9 cellular contexts compared by ENCODE assay signal in the genomic region with DNA sequence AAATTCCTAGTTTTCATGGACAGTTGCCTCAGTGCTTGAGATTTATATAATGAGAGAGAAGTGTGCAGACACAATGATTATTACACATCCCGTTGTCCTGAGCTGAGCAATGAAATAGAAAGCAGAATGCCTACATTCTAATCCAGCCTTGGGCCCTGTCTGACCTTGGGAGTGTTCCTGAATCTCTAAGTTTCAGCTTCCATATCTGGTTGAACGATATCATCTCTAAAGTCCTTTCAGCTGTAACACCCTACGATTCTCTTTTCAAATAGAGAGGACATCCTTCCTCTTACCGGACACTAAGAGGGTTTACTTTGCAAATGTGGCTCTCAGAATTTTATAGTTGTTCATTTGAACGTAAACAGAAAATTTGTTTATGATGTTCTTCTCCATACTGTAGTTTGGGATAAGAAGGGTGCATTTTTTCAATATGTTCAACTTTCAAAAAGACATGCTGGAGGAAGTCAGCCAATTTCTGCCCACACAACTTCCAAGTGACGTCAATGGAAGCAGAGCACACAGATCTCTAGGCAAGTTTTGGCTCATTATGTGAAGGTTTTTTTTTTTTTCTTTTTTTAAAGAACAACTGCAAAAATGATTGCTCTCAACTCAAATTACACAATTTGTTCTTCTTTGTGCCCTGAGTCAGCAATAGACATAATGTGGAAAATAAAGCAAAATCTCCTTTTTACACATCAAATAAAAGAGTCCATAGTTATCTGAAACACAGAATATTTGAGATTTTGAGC. TPM values are rescaled to one million over a fixed set of nuclear protein-coding genes. Genes with fewer than 3 reads are reported as not detected.
DNase-seq lines count a peak whose midpoint lies in the region; ATAC-seq and TF ChIP-seq lines count a peak whose summit lies in the region.
"Had no signal": no experiment of that assay in that cellular context is flagged by ENCODE, and none has a peak within 500 bp of the region (broad histone marks: within the 10 kb centered on the region; RNA-seq: fewer than 3 reads in every experiment).

No MANE protein-coding gene starts in this region.

- no peaks in the 10 kb centered on the region for H3K27me3 ChIP-seq in osteoblast (ENCODE audit: insufficient read depth, low read length)
- H3K27me3 ChIP-seq in PC-3 (ENCODE audit: low read length): no peaks in the 10 kb centered on the region

- H3K4me3 ChIP-seq in SK-N-MC (no peak overlapping the region), fibroblast of pulmonary artery (replicated peaks; ENCODE audit: low read depth, low read length) (peak overlapping the region; percentile 44), osteoblast (ENCODE audit: insufficient read depth, low read length) (peak overlapping the region; percentile 62), PC-3 (ENCODE audit: low read length) (no peak overlapping the region)

- H3K27ac ChIP-seq in SK-N-MC: no peak overlapping the region
- peak overlapping the region; percentile 94 for H3K27ac ChIP-seq in osteoblast (ENCODE audit: low read depth, low read length)
- no peak overlapping the region for H3K27ac ChIP-seq in PC-3 (ENCODE audit: low read length)
- H3K27ac ChIP-seq in RWPE1: no peak overlapping the region

- H3K36me3 ChIP-seq in SK-N-MC (ENCODE audit: insufficient read depth, low read length) (no peaks in the 10 kb centered on the region), osteoblast (ENCODE audit: insufficient read depth, low read length) (no peaks in the 10 kb centered on the region), PC-3 (ENCODE audit: low read depth, low read length) (no peaks in the 10 kb centered on the region)

- H3K9ac ChIP-seq in SK-N-MC (ENCODE audit: insufficient read length) (no peak overlapping the region), PC-3 (ENCODE audit: low read length) (no peak overlapping the region)

- CTCF ChIA-PET in PC-3 (lab: Charles Lee): no interaction called here
- CTCF ChIA-PET in RWPE1 (lab: Yijun Ruan, JAX): no interaction called here

- H3K9me3 ChIP-seq in SK-N-MC (ENCODE audit: low read depth, low read length) (no peaks in the 10 kb centered on the region), osteoblast (ENCODE audit: low read depth, low read length) (no peaks in the 10 kb centered on the region), PC-3 (ENCODE audit: low read length) (no peaks in the 10 kb centered on the region)

- intact Hi-C loops in PC-3 (cut with micrococcal nuclease): no loop called here

- TF ChIP-seq CTCF in fibroblast of pulmonary artery (IDR thresholded peaks at IDR 0.05; ENCODE audit: low read length, missing control alignments) (no peak), osteoblast (IDR thresholded peaks at IDR 0.05; ENCODE audit: extremely low read depth, low read depth, low read length) (no peak), PC-3 (conservative IDR thresholded peaks at IDR 0.05; ENCODE audit: low read depth, low read length) (no peak), RWPE1 (conservative IDR thresholded peaks at IDR 0.05; ENCODE audit: low read depth) (no peak)

- no TSS peak for BruUV-seq in PC-3 (replicated peaks; lab: Mats Ljungman, UMichigan)

- H3K79me2 ChIP-seq in osteoblast (ENCODE audit: insufficient read depth, low read length) (no peaks in the 10 kb centered on the region), PC-3 (ENCODE audit: low read length) (no peaks in the 10 kb centered on the region)

- H3F3A ChIP-seq in PC-3 (ENCODE audit: low read length, unreplicated experiment): no peaks in the 10 kb centered on the region

- peak overlapping the region; percentile 84 for H3K4me2 ChIP-seq in osteoblast (ENCODE audit: insufficient read depth, low read length)
- H3K4me2 ChIP-seq in PC-3 (ENCODE audit: low read length): no peak overlapping the region

- DNase-seq in AG08396 (ENCODE audit: low spot score) (peak; percentile 20), SK-N-MC (ENCODE audit: low read depth, low spot score) (peak; percentile 22), fibroblast of pulmonary artery (ENCODE audit: low read depth) (peak; percentile 98), osteoblast (ENCODE audit: insufficient read length, low spot score, missing footprints) (no peak), PC-3 (no peak), RWPE1 (ENCODE audit: low spot score) (no peak), ecto neural progenitor cell (ENCODE audit: low spot score) (no peak)
- DNase-seq: DMS153 had no signal

- no peaks in the 10 kb centered on the region for H3K9me2 ChIP-seq in PC-3 (replicated peaks; ENCODE audit: low read length)

- H2AFZ ChIP-seq in osteoblast (ENCODE audit: low read length) (peak overlapping the region; percentile 89), PC-3 (ENCODE audit: low read length) (no peak overlapping the region)

- POLR2A ChIA-PET in PC-3 (lab: Charles Lee; ENCODE audit: unreplicated experiment) (no interaction called here), RWPE1 (lab: Yijun Ruan, JAX; ENCODE audit: low non-redundant PET) (no interaction called here)

- ATAC-seq in PC-3 (no peak), GM18873 (IDR thresholded peaks at IDR 0.05; ENCODE audit: low FRiP score, unreplicated experiment) (no peak)

- H4K20me1 ChIP-seq in osteoblast (ENCODE audit: insufficient read depth, low read length) (no peaks in the 10 kb centered on the region), PC-3 (ENCODE audit: low read length) (no peaks in the 10 kb centered on the region)

- H3K4me1 ChIP-seq in osteoblast (ENCODE audit: insufficient read depth, low read length) (peaks cover 53% of the 10 kb centered on the region), PC-3 (ENCODE audit: insufficient read depth, low read length) (peaks cover 9% of the 10 kb centered on the region)

RNA-seq across cellular contexts. Expression of a gene that starts 50.4 kb away (rescaled TPM):
- total RNA-seq in osteoblast: 25.3 and 33.9 TPM in 2 replicates
- not detected in 2 replicates for total RNA-seq in PC-3 (2014; rRNA removed)

Comparison
In these comparisons a context has a peak if more than half of its experiments do, and no peak if none do; other contexts are left out.
1. DNase-seq: peak in AG08396 (single experiment), SK-N-MC (single experiment) and fibroblast of pulmonary artery (single experiment); none in osteoblast (single experiment), PC-3 (single experiment), RWPE1 (single experiment) and ecto neural progenitor cell (single experiment).
2. H3K4me3 ChIP-seq: peak in fibroblast of pulmonary artery (single experiment) and osteoblast (single experiment); none in SK-N-MC (single experiment) and PC-3 (single experiment).
3. RNA of a gene that starts 50.4 kb away (total RNA-seq): 25.3 to 33.9 TPM in osteoblast; not detected in PC-3; every median in the first group is over 10 times any median in the second.